ENCODE assay signal across 14 cellular contexts in genomic region chr9:96391021-96391765, GRCh38. TPM values are rescaled to one million over a fixed set of nuclear protein-coding genes. Genes with fewer than 3 reads are reported as not detected.
A peak's percentile ranks its signal among the peaks of the same experiment; 100 is the strongest.
DNase-seq lines count a peak whose midpoint lies in the region; ATAC-seq, FAIRE-seq and TF ChIP-seq lines count a peak whose summit lies in the region.
"Had no signal": no experiment of that assay in that cellular context is flagged by ENCODE, and none has a peak within 500 bp of the region (broad histone marks: within the 10 kb centered on the region; RNA-seq: fewer than 3 reads in every experiment).

No MANE protein-coding gene starts in this region.

- H3K27me3 ChIP-seq in prostate gland (replicated peaks; ENCODE audit: insufficient read depth) = no peaks in the 10 kb centered on the region
- no peaks in the 10 kb centered on the region for H3K27me3 ChIP-seq in thyroid gland

- TF ChIP-seq POLR2A in H54 (IDR thresholded peaks at IDR 0.05; ENCODE audit: low read depth, low read length) = no peak
- TF ChIP-seq POLR2A in prostate gland (IDR thresholded peaks at IDR 0.05) = no peak
- TF ChIP-seq POLR2A in thyroid gland (IDR thresholded peaks at IDR 0.05) = no peak

- no peak for ATAC-seq in HG03571 (IDR thresholded peaks at IDR 0.05; ENCODE audit: unreplicated experiment)
- ATAC-seq: stimulated activated naive B cell treated with anti-CD40 and anti-IgM and Interleukin-4, amounts not matched to agents 10 μg/mL and 1 μg/mL and 100 μg/mL, for 72 hours had no signal

- H3K4me3 ChIP-seq in prostate gland = no peak overlapping the region
- H3K4me3 ChIP-seq in thyroid gland (replicated peaks in 1 of 3) = no peak overlapping the region
- H3K4me3 ChIP-seq: SK-N-MC had no signal

- no peaks in the 10 kb centered on the region for H3K4me1 ChIP-seq in prostate gland (replicated peaks)
- H3K4me1 ChIP-seq in thyroid gland = no peaks in the 10 kb centered on the region

- TF ChIP-seq CTCF in prostate gland (IDR thresholded peaks at IDR 0.05) = no peak
- no peak for TF ChIP-seq CTCF in thyroid gland (IDR thresholded peaks at IDR 0.05)

- peak overlapping the region; percentile 17 to 54 for H3K27ac ChIP-seq in prostate gland
- H3K27ac ChIP-seq in thyroid gland = peak overlapping the region in 1 of 3 donors; percentile 11
- H3K27ac ChIP-seq: SK-N-MC had no signal

- intact Hi-C loops in prostate gland (cut with DNase I) (no loop called here), thyroid gland (cut with DNase I) (no loop called here)

- peak; percentile 57 for FAIRE-seq in H54 (lab: Jason Lieb, UNC)
- FAIRE-seq: bronchial epithelial cell had no signal

- H3K9me3 ChIP-seq in prostate gland (no peaks in the 10 kb centered on the region), thyroid gland (no peaks in the 10 kb centered on the region)

- no peaks in the 10 kb centered on the region for H3K36me3 ChIP-seq in prostate gland
- H3K36me3 ChIP-seq in thyroid gland = no peaks in the 10 kb centered on the region

- DNase-seq in H54 (ENCODE audit: insufficient read length, low spot score) (no peak), SW480 (ENCODE audit: low spot score) (peak; percentile 73), iris pigment epithelial cell (ENCODE audit: low read depth) (peak; percentile 55), prostate gland (ENCODE audit: low spot score) (peak; percentile 29), thyroid gland (no peak), amniotic stem cell (lab: John Stamatoyannopoulos, UW) (no peak)
- DNase-seq: foreskin melanocyte; GOT3; MV-4-11; NCI-H510A; stimulated activated naive B cell treated with anti-CD40 and anti-IgM and Interleukin-4, amounts not matched to agents 10 μg/mL and 1 μg/mL and 100 μg/mL, for 72 hours had no signal

- WGBS in prostate gland = 43% methylated on average over 5 of the region's 5 CpGs
- WGBS in thyroid gland, 2 donors = 70 to 71% methylated on average over 5 of the region's 5 CpGs

RNA-seq across cellular contexts. Expression of gene SLC35D2, which starts 7.7 kb away (rescaled TPM):
- 10 to 100 TPM; 27.4 to 29.7 TPM for total RNA-seq in prostate gland
- 10 to 100 TPM; 39.1 to 53.3 (median 46.1) TPM for total RNA-seq in thyroid gland

RNA-seq across cellular contexts. Expression of gene ZNF367, which starts 27.0 kb away (rescaled TPM):
- total RNA-seq in prostate gland (1 to 10 TPM; 2.9 to 5.5 TPM), thyroid gland (1 to 10 TPM; 1.2 to 1.8 (median 1.7) TPM)

RNA-seq across cellular contexts. Expression of gene HABP4, which starts 58.8 kb away (rescaled TPM):
- total RNA-seq in prostate gland = 10 to 100 TPM; 13.5 to 24.3 TPM
- total RNA-seq in thyroid gland = 10 to 100 TPM; 18.4 to 24.1 (median 20.8) TPM

Comparison
In these comparisons a context has a peak if more than half of its experiments do, and no peak if none do; other contexts are left out.
1. DNase-seq: peak in SW480 (single experiment), iris pigment epithelial cell (single experiment) and prostate gland (single experiment); none in H54 (single experiment), thyroid gland (0 of 2) and amniotic stem cell (single experiment).